ENCODE assay signal across 11 cellular contexts in genomic region chr12:63889236-63889635, GRCh38. TPM values are rescaled to one million over a fixed set of nuclear protein-coding genes. Genes with fewer than 3 reads are reported as not detected.
A peak's percentile ranks its signal among the peaks of the same experiment; 100 is the strongest.
DNase-seq lines count a peak whose midpoint lies in the region; ATAC-seq and TF ChIP-seq lines count a peak whose summit lies in the region.
"Had no signal": no experiment of that assay in that cellular context is flagged by ENCODE, and none has a peak within 500 bp of the region (broad histone marks: within the 10 kb centered on the region; RNA-seq: fewer than 3 reads in every experiment).

No MANE protein-coding gene starts in this region.

- peak overlapping the region; percentile 6 for H4K91ac ChIP-seq in mesenchymal stem cell (ENCODE audit: low read length)

- no peak overlapping the region for H3K14ac ChIP-seq in mesenchymal stem cell (ENCODE audit: low read length in 2 of 2)

- peak overlapping the region; percentile 69 for H4K8ac ChIP-seq in mesenchymal stem cell (ENCODE audit: low read length)

- H3K18ac ChIP-seq in mesenchymal stem cell (ENCODE audit: low read depth in 1 of 2, low read length in 2 of 2) = peak overlapping the region in 1 of 2 experiments; percentile 46

- H3K27ac ChIP-seq in AG04450 (ENCODE audit: low read depth, low read length) (peak overlapping the region; percentile 57), caudate nucleus (ENCODE audit: low read depth, low read length) (peak overlapping the region; percentile 18), mesenchymal stem cell (ENCODE audit: low read length, poor library complexity, severe bottlenecking) (peak overlapping the region; percentile 62)
- H3K27ac ChIP-seq: BLaER1 treated with 17β-estradiol and CSF1 and Interleukin-3, amounts not matched to agents 10 nM and 100 nM; spleen had no signal

- H2AK5ac ChIP-seq in mesenchymal stem cell (ENCODE audit: low read length, severe bottlenecking) = peak overlapping the region; percentile 50

- H3K4me1 Mint-ChIP-seq in activated T-cell treated with anti-CD3 and anti-CD28 coated beads, Interleukin-2, amount 50 U/mL, for 72 hours (ENCODE audit: low read depth) = no peaks in the 10 kb centered on the region

- H3K9ac ChIP-seq in mesenchymal stem cell (ENCODE audit: low read length) = peak overlapping the region; percentile 2
- H3K9ac ChIP-seq: BLaER1 treated with 17β-estradiol and CSF1 and Interleukin-3, amounts not matched to agents 10 nM and 100 nM had no signal

- H3K27me3 ChIP-seq in AG04450 (ENCODE audit: control insufficient read depth, insufficient read depth, low read length) (no peaks in the 10 kb centered on the region), mesenchymal stem cell (ENCODE audit: control insufficient read depth in 1 of 2, insufficient read depth in 1 of 2, low read length in 2 of 2) (no peaks in the 10 kb centered on the region)
- H3K27me3 ChIP-seq: BLaER1 treated with 17β-estradiol and CSF1 and Interleukin-3, amounts not matched to agents 10 nM and 100 nM; spleen had no signal

- CTCF ChIA-PET in AG04450 (lab: Charles Lee) = no interaction called here

- no peak overlapping the region for H2AFZ ChIP-seq in mesenchymal stem cell (ENCODE audit: low read depth, low read length)

- no peak overlapping the region for H3K23ac ChIP-seq in mesenchymal stem cell (ENCODE audit: low read length in 2 of 2)

- H3K27me3 Mint-ChIP-seq in activated T-cell treated with anti-CD3 and anti-CD28 coated beads, Interleukin-2, amount 50 U/mL, for 72 hours (ENCODE audit: low read depth) = peaks cover 21% of the 10 kb centered on the region

- DNase-seq in AG04450 (ENCODE audit: low read depth, low spot score) (peak; percentile 51), LHCN-M2 (ENCODE audit: low read depth) (peak; percentile 93), caudate nucleus (lab: John Stamatoyannopoulos, UW) (peak in 20 of 61 donors; percentile 7 to 68 (median 27)), mesenchymal stem cell (peak; percentile 85)
- DNase-seq in activated T-cell treated with anti-CD3 and anti-CD28 coated beads, Interleukin-2, amount 50 U/mL, for 72 hours = no peak
- DNase-seq: NCI-H2029 treated with DMSO at 0.1 percent for 48 hours, spleen had no signal

- H3K9me3 Mint-ChIP-seq in activated T-cell treated with anti-CD3 and anti-CD28 coated beads, Interleukin-2, amount 50 U/mL, for 72 hours = no peaks in the 10 kb centered on the region

- peaks cover 15% of the 10 kb centered on the region for H3K4me1 ChIP-seq in mesenchymal stem cell (ENCODE audit: control insufficient read depth, insufficient read depth, low read depth, low read length)

- H3K36me3 Mint-ChIP-seq in activated T-cell treated with anti-CD3 and anti-CD28 coated beads, Interleukin-2, amount 50 U/mL, for 72 hours (ENCODE audit: insufficient read depth in 2 of 2) = no peaks in the 10 kb centered on the region

- no peak overlapping the region for H3K4me3 Mint-ChIP-seq in activated T-cell treated with anti-CD3 and anti-CD28 coated beads, Interleukin-2, amount 50 U/mL, for 72 hours

- TF ChIP-seq CTCF in AG04450 (IDR thresholded peaks at IDR 0.05; ENCODE audit: low read depth, low read length) = no peak

- no peak overlapping the region for H3K27ac Mint-ChIP-seq in activated T-cell treated with anti-CD3 and anti-CD28 coated beads, Interleukin-2, amount 50 U/mL, for 72 hours

- H2BK120ac ChIP-seq in mesenchymal stem cell (ENCODE audit: low read depth, low read length) = no peak overlapping the region

- H3K9me3 ChIP-seq in AG04450 (ENCODE audit: control insufficient read depth, insufficient read depth, low read length) = no peaks in the 10 kb centered on the region; the same call in 1 of the 2 replicates
- no peaks in the 10 kb centered on the region for H3K9me3 ChIP-seq in mesenchymal stem cell (ENCODE audit: control insufficient read depth, low read length)
- H3K9me3 ChIP-seq: spleen had no signal

- H3K36me3 ChIP-seq in mesenchymal stem cell (ENCODE audit: control insufficient read depth in 1 of 2, insufficient read depth in 2 of 2, low read depth in 1 of 2, low read length in 2 of 2) = peaks cover 16 to 41% of the 10 kb centered on the region in 2 experiments
- H3K36me3 ChIP-seq: BLaER1 treated with 17β-estradiol and CSF1 and Interleukin-3, amounts not matched to agents 10 nM and 100 nM; spleen had no signal

- H2BK12ac ChIP-seq in mesenchymal stem cell (ENCODE audit: low read length in 2 of 2) = peak overlapping the region; percentile 74 to 81

- H3K4ac ChIP-seq in mesenchymal stem cell (ENCODE audit: low read depth in 1 of 2, low read length in 2 of 2) = peak overlapping the region in 1 of 2 experiments; percentile 78

- H3K79me1 ChIP-seq in mesenchymal stem cell (replicated peaks; ENCODE audit: low read length, poor library complexity, severe bottlenecking) = peaks cover 27% of the 10 kb centered on the region

- no peak overlapping the region for H2BK15ac ChIP-seq in mesenchymal stem cell (ENCODE audit: low read depth, poor library complexity, severe bottlenecking)

- H2BK5ac ChIP-seq in mesenchymal stem cell (ENCODE audit: low read depth, low read length, poor library complexity, severe bottlenecking) = no peak overlapping the region

- H3K4me3 ChIP-seq in AG04450 (ENCODE audit: low read depth, low read length) (no peak overlapping the region), mesenchymal stem cell (ENCODE audit: insufficient read depth in 1 of 2, low read depth in 1 of 2, low read length in 2 of 2) (peak overlapping the region in 1 of 2 experiments; percentile 3)
- H3K4me3 ChIP-seq: BLaER1 treated with 17β-estradiol and CSF1 and Interleukin-3, amounts not matched to agents 10 nM and 100 nM; spleen had no signal

- POLR2A ChIA-PET in AG04450 (lab: Yijun Ruan, JAX) = interaction anchor here (0.6 to 1.2 kb wide), 5 partner anchors 14 to 368 kb away, joined by 3 read pairs; no protein-coding TSS in a partner anchor

- 74% methylated on average over 4 of the region's 6 CpGs for WGBS in mesenchymal stem cell

- no peak overlapping the region for H3K4me2 ChIP-seq in mesenchymal stem cell (ENCODE audit: low read length, poor library complexity, severe bottlenecking)
- H3K4me2 ChIP-seq: BLaER1 treated with 17β-estradiol and CSF1 and Interleukin-3, amounts not matched to agents 10 nM and 100 nM had no signal

- ATAC-seq in GM18861 (IDR thresholded peaks at IDR 0.05; ENCODE audit: unreplicated experiment) = no peak
- ATAC-seq in activated T-cell treated with anti-CD3 and anti-CD28 coated beads, Interleukin-2, amount 50 U/mL, for 72 hours (replicated peaks in 1 of 2) = no peak
- ATAC-seq in HG03139 (IDR thresholded peaks at IDR 0.05; ENCODE audit: unreplicated experiment) = no peak
- no peak for ATAC-seq in GM21576 (IDR thresholded peaks at IDR 0.05; ENCODE audit: unreplicated experiment)

RNA-seq across cellular contexts. Expression of gene SRGAP1, which starts 44.7 kb away (rescaled TPM):
- polyA plus RNA-seq in AG04450 (2011; rRNA removed) = 21.6 and 24.9 TPM in 2 replicates
- 73.7 and 84.9 TPM in 2 replicates for polyA minus RNA-seq in AG04450 (2011; rRNA and poly(A)+ RNA removed)
- total RNA-seq in LHCN-M2 (2014; rRNA removed) = 3.7 and 4.2 TPM in 2 replicates
- polyA plus RNA-seq in LHCN-M2 (2012) = 4.3 TPM
- polyA plus RNA-seq in mesenchymal stem cell (2013, experiment 1 of 2) = 10.1 TPM
- 9.9 TPM for polyA plus RNA-seq in mesenchymal stem cell (2013, experiment 2 of 2)
- total RNA-seq in activated T-cell treated with anti-CD3 and anti-CD28 coated beads, Interleukin-2, amount 50 U/mL, for 72 hours = under 1 TPM; 0.02 to 0.19 TPM

Comparison
In these comparisons a context has a peak if more than half of its experiments do, and no peak if none do; other contexts are left out.
1. DNase-seq: peak in AG04450 (single experiment), LHCN-M2 (single experiment) and mesenchymal stem cell (single experiment); none in activated T-cell treated with anti-CD3 and anti-CD28 coated beads, Interleukin-2, amount 50 U/mL, for 72 hours (0 of 2).
2. Peak in every context shown above with its lines, with median percentiles within 50 percentile points of each other: H3K27ac ChIP-seq.